12 cellular contexts compared by ENCODE assay signal in genomic region chr19:2251577-2252480, GRCh38. TPM values are rescaled to one million over a fixed set of nuclear protein-coding genes. Genes with fewer than 3 reads are reported as not detected.
DNase-seq lines count a peak whose midpoint lies in the region; ATAC-seq, FAIRE-seq and TF ChIP-seq lines count a peak whose summit lies in the region.
"Had no signal": no experiment of that assay in that cellular context is flagged by ENCODE, and none has a peak within 500 bp of the region (broad histone marks: within the 10 kb centered on the region; RNA-seq: fewer than 3 reads in every experiment).

No MANE protein-coding gene starts in this region.

- ATAC-seq in activated CD8-positive, alpha-beta T cell treated with anti-CD3 and anti-CD28 coated beads for 36 hours: peak; percentile 14
- ATAC-seq in stimulated activated naive CD8-positive, alpha-beta T cell treated with anti-CD3 and anti-CD28 coated beads, Interleukin-15, amount 100 ng/mL, for 72 hours: peak; percentile 20
- no peak for ATAC-seq in HG03280 (IDR thresholded peaks at IDR 0.05; ENCODE audit: unreplicated experiment)
- ATAC-seq: right cardiac atrium had no signal

- H3K36me3 Mint-ChIP-seq in activated naive CD4-positive, alpha-beta T cell treated with anti-CD3 and anti-CD28 coated beads for 36 hours (ENCODE audit: low read depth): peaks cover 2% of the 10 kb centered on the region
- H3K36me3 Mint-ChIP-seq in activated CD8-positive, alpha-beta T cell treated with anti-CD3 and anti-CD28 coated beads for 36 hours (ENCODE audit: low read depth): no peaks in the 10 kb centered on the region

- peaks cover 12% of the 10 kb centered on the region for H3K27me3 Mint-ChIP-seq in activated naive CD4-positive, alpha-beta T cell treated with anti-CD3 and anti-CD28 coated beads for 36 hours (ENCODE audit: low read depth)
- peaks cover 2% of the 10 kb centered on the region for H3K27me3 Mint-ChIP-seq in activated CD8-positive, alpha-beta T cell treated with anti-CD3 and anti-CD28 coated beads for 36 hours
- peaks cover 28% of the 10 kb centered on the region for H3K27me3 Mint-ChIP-seq in stimulated activated naive CD8-positive, alpha-beta T cell treated with anti-CD3 and anti-CD28 coated beads, Interleukin-15, amount 100 ng/mL, for 72 hours

- no peaks in the 10 kb centered on the region for H3K9me3 Mint-ChIP-seq in activated naive CD4-positive, alpha-beta T cell treated with anti-CD3 and anti-CD28 coated beads for 36 hours
- H3K9me3 Mint-ChIP-seq in activated CD8-positive, alpha-beta T cell treated with anti-CD3 and anti-CD28 coated beads for 36 hours: no peaks in the 10 kb centered on the region
- no peaks in the 10 kb centered on the region for H3K9me3 Mint-ChIP-seq in stimulated activated naive CD8-positive, alpha-beta T cell treated with anti-CD3 and anti-CD28 coated beads, Interleukin-15, amount 100 ng/mL, for 72 hours

- H3K4me1 Mint-ChIP-seq in activated naive CD4-positive, alpha-beta T cell treated with anti-CD3 and anti-CD28 coated beads for 36 hours (ENCODE audit: low read depth): peaks cover 17% of the 10 kb centered on the region
- H3K4me1 Mint-ChIP-seq in activated CD8-positive, alpha-beta T cell treated with anti-CD3 and anti-CD28 coated beads for 36 hours (ENCODE audit: low read depth): peaks cover 7% of the 10 kb centered on the region
- peaks cover 49% of the 10 kb centered on the region for H3K4me1 Mint-ChIP-seq in stimulated activated naive CD8-positive, alpha-beta T cell treated with anti-CD3 and anti-CD28 coated beads, Interleukin-15, amount 100 ng/mL, for 72 hours

- CTCF ChIA-PET in activated naive CD4-positive, alpha-beta T cell treated with anti-CD3 and anti-CD28 coated beads for 36 hours (lab: Charles Lee): interaction anchor here (0.7 to 3.6 kb wide), 2 partner anchors 12 to 875 kb away, joined by 3 to 14 read pairs; no protein-coding TSS in a partner anchor
- CTCF ChIA-PET in activated CD8-positive, alpha-beta T cell treated with anti-CD3 and anti-CD28 coated beads for 36 hours (lab: Charles Lee): interaction anchor here (1.4 to 3.8 kb wide), 4 partner anchors 11 to 22 kb away, joined by 6 to 21 read pairs (median 10); no protein-coding TSS in a partner anchor

- no peak for DNase-seq in activated naive CD4-positive, alpha-beta T cell treated with anti-CD3 and anti-CD28 coated beads for 36 hours
- DNase-seq in activated naive CD4-positive, alpha-beta T cell (lab: John Stamatoyannopoulos, UW): no peak
- DNase-seq in activated CD8-positive, alpha-beta T cell treated with anti-CD3 and anti-CD28 coated beads for 36 hours: peak; percentile 58
- DNase-seq in frontal cortex (ENCODE audit: low spot score in 2 of 2) (peak; percentile 37 to 54), NCI-H748 (lab: John Stamatoyannopoulos, UW; ENCODE audit: unreplicated experiment) (no peak), NCI-H524 treated with DMSO at 0.1 percent for 48 hours (lab: John Stamatoyannopoulos, UW) (no peak)
- DNase-seq in stimulated activated naive CD8-positive, alpha-beta T cell treated with anti-CD3 and anti-CD28 coated beads, Interleukin-15, amount 100 ng/mL, for 72 hours: peak; percentile 47 to 59
- DNase-seq: mesenchymal stem cell, NCI-H1417, T-helper 1 cell had no signal

- FAIRE-seq in frontal cortex (lab: Jason Lieb, UNC): no peak

- intact Hi-C loops in activated naive CD4-positive, alpha-beta T cell treated with anti-CD3 and anti-CD28 coated beads for 36 hours (cut with micrococcal nuclease): loop anchor here (2.0 kb wide), 1 partner anchor 21 kb away; no protein-coding TSS in a partner anchor
- intact Hi-C loops in activated CD8-positive, alpha-beta T cell treated with anti-CD3 and anti-CD28 coated beads for 36 hours (cut with micrococcal nuclease): no loop called here

- no peak overlapping the region for H3K27ac Mint-ChIP-seq in activated naive CD4-positive, alpha-beta T cell treated with anti-CD3 and anti-CD28 coated beads for 36 hours
- H3K27ac Mint-ChIP-seq in activated CD8-positive, alpha-beta T cell treated with anti-CD3 and anti-CD28 coated beads for 36 hours: no peak overlapping the region
- H3K27ac Mint-ChIP-seq in stimulated activated naive CD8-positive, alpha-beta T cell treated with anti-CD3 and anti-CD28 coated beads, Interleukin-15, amount 100 ng/mL, for 72 hours: peak overlapping the region in 1 of 2 donors; percentile 93

- POLR2A ChIA-PET in activated CD8-positive, alpha-beta T cell treated with anti-CD3 and anti-CD28 coated beads for 36 hours (lab: Charles Lee): interaction anchor here (0.9 to 15.0 kb wide), 7 partner anchors 10 to 35 kb away, joined by 3 to 202 read pairs (median 4); partner anchors contain the start of genes PLEKHJ1 and SF3A2

- peak overlapping the region; percentile 29 for H3K4me3 Mint-ChIP-seq in activated naive CD4-positive, alpha-beta T cell treated with anti-CD3 and anti-CD28 coated beads for 36 hours
- peak overlapping the region; percentile 58 for H3K4me3 Mint-ChIP-seq in activated CD8-positive, alpha-beta T cell treated with anti-CD3 and anti-CD28 coated beads for 36 hours
- H3K4me3 Mint-ChIP-seq in stimulated activated naive CD8-positive, alpha-beta T cell treated with anti-CD3 and anti-CD28 coated beads, Interleukin-15, amount 100 ng/mL, for 72 hours: peak overlapping the region; percentile 70 to 81

- no peak for TF ChIP-seq CTCF in activated CD8-positive, alpha-beta T cell treated with anti-CD3 and anti-CD28 coated beads for 36 hours (IDR thresholded peaks at IDR 0.05)

RNA-seq across cellular contexts. Expression of gene AMH, which starts 2.7 kb away (rescaled TPM):
- total RNA-seq in activated naive CD4-positive, alpha-beta T cell treated with anti-CD3 and anti-CD28 coated beads for 36 hours: 1 to 10 TPM; 2.6 to 4.0 TPM
- total RNA-seq in activated CD8-positive, alpha-beta T cell treated with anti-CD3 and anti-CD28 coated beads for 36 hours: 1 to 10 TPM; 4.5 to 6.1 TPM
- total RNA-seq in frontal cortex: 0.82 TPM

RNA-seq across cellular contexts. Expression of gene JSRP1, which starts 4.4 kb away (rescaled TPM):
- total RNA-seq in activated naive CD4-positive, alpha-beta T cell treated with anti-CD3 and anti-CD28 coated beads for 36 hours: under 1 TPM; 0.55 to 0.81 TPM
- total RNA-seq in activated CD8-positive, alpha-beta T cell treated with anti-CD3 and anti-CD28 coated beads for 36 hours: 1 to 10 TPM; 1.0 TPM
- total RNA-seq in frontal cortex: 2.0 TPM
- total RNA-seq: right cardiac atrium had no signal

RNA-seq across cellular contexts. Expression of gene SF3A2, which starts 15.2 kb away (rescaled TPM):
- total RNA-seq in activated naive CD4-positive, alpha-beta T cell treated with anti-CD3 and anti-CD28 coated beads for 36 hours: 100 to 1,000 TPM; 154 to 158 TPM
- 100 to 1,000 TPM; 157 to 163 TPM for total RNA-seq in activated CD8-positive, alpha-beta T cell treated with anti-CD3 and anti-CD28 coated beads for 36 hours
- total RNA-seq in frontal cortex: 23.2 TPM

RNA-seq across cellular contexts. Expression of gene PLEKHJ1, which starts 15.7 kb away (rescaled TPM):
- total RNA-seq in activated naive CD4-positive, alpha-beta T cell treated with anti-CD3 and anti-CD28 coated beads for 36 hours: 10 to 100 TPM; 56.9 to 60.6 TPM
- total RNA-seq in activated CD8-positive, alpha-beta T cell treated with anti-CD3 and anti-CD28 coated beads for 36 hours: 10 to 100 TPM; 65.3 to 72.8 TPM
- total RNA-seq in frontal cortex: 40.8 TPM

RNA-seq across cellular contexts. Expression of gene PEAK3, which starts 30.1 kb away (rescaled TPM):
- total RNA-seq in activated naive CD4-positive, alpha-beta T cell treated with anti-CD3 and anti-CD28 coated beads for 36 hours: not detected
- not detected for total RNA-seq in activated CD8-positive, alpha-beta T cell treated with anti-CD3 and anti-CD28 coated beads for 36 hours
- under 0.01 TPM for total RNA-seq in frontal cortex

Comparison
In these comparisons a context has a peak if more than half of its experiments do, and no peak if none do; other contexts are left out.
1. DNase-seq: peak in activated CD8-positive, alpha-beta T cell treated with anti-CD3 and anti-CD28 coated beads for 36 hours (single experiment), frontal cortex (2 of 2) and stimulated activated naive CD8-positive, alpha-beta T cell treated with anti-CD3 and anti-CD28 coated beads, Interleukin-15, amount 100 ng/mL, for 72 hours (2 of 2); none in activated naive CD4-positive, alpha-beta T cell treated with anti-CD3 and anti-CD28 coated beads for 36 hours (single experiment), activated naive CD4-positive, alpha-beta T cell (0 of 4), NCI-H748 (single experiment) and NCI-H524 treated with DMSO at 0.1 percent for 48 hours (single experiment).
2. Peak in every context shown above with its lines, with median percentiles within 50 percentile points of each other: H3K4me3 Mint-ChIP-seq.